1 cellular context compared by ENCODE assay signal in the genomic region with DNA sequence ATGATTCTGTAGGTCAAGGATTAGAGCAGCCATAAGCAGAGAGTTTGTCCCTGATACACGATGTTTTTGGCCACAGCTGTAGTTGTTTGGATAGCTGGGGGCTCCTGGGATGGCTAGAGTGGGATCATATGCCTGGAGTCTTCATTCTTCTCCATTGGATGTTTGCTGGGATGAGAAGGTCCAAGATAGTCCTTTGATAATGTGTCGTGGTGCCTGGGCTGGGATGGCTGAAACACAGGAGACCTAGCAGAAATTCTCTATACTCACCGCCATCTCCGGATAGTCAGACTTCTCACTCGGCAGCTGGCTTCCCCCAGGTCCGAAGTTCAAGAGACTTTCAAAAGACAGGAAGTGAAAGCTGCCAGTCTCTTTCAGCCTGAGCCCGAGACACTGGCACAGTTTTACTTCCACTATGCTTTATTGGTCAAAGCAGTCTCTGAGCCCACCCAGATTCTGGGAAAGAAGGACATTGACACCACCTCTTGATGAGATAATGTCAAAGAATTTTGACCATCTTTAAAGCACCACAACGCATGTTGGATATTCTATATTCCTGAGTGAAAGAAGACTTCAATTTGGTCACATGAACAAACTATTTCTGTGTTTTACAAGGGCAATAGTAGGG.
TF ChIP-seq lines count a peak whose summit lies in the region.

No MANE protein-coding gene starts in this region.

TF ChIP-seq in GM23338, 12 proteins besides CTCF, POLR2A, EP300 and RAD21 (continued from another document):
- no peak for TF ChIP-seq REST (IDR thresholded peaks at IDR 0.05; ENCODE audit: unreplicated experiment)
- TF ChIP-seq STAT1 (IDR thresholded peaks at IDR 0.05; ENCODE audit: unreplicated experiment): no peak
- TF ChIP-seq NANOG (IDR thresholded peaks at IDR 0.05; ENCODE audit: borderline replicate concordance): no peak
